In the genomic region with DNA sequence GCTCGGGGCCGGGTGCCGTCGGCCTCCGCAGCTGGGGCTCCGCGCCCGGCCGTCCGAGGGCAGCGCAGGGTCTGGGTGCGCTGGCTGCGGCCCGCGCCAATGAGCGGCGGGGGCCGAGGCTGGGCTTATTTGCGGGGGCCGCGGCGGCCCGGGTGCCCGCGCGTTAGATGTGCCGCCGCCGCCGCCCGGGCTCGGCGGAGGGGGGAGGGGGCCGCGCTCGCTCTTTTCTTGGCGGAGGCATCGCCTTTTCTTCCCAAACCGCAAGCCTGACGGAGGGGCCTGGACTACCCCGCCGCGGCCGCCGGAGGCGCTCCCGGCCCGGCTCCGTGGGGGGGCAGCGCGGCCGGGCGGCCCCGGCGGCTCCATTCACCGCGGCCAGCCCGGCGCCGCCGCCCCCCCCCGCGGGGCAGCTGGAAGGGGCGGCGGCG, we compare ENCODE assay signal across 8 cellular contexts. TPM values are rescaled to one million over a fixed set of nuclear protein-coding genes. Genes with fewer than 3 reads are reported as not detected.
DNase-seq lines count a peak whose midpoint lies in the region; ATAC-seq and TF ChIP-seq lines count a peak whose summit lies in the region.

A gene (minus strand): TSS at position 101 of the 428 bp plus-strand sequence. CDS start 278 bp downstream, outside the sequence.

- DNase-seq in 8988T (peak; percentile 78), SW480 (ENCODE audit: low spot score) (peak; percentile 77), iPS-NIHi11 (ENCODE audit: low spot score) (peak; percentile 85)
- DNase-seq in activated CD4-positive, alpha-beta memory T cell treated with anti-CD3 and anti-CD28 coated beads, Interleukin-2, amount 10 ng/mL, durations not matched to agents 7 days and 5 days, result no peak

- H3K27me3 Mint-ChIP-seq in activated CD4-positive, alpha-beta memory T cell treated with anti-CD3 and anti-CD28 coated beads, Interleukin-2, amount 10 ng/mL, durations not matched to agents 7 days and 5 days, result peaks cover 42% of the 10 kb centered on the region

- no peak within 1 kb of the TSS for H3K27ac Mint-ChIP-seq in activated CD4-positive, alpha-beta memory T cell treated with anti-CD3 and anti-CD28 coated beads, Interleukin-2, amount 10 ng/mL, durations not matched to agents 7 days and 5 days

- peaks cover 4% of the 10 kb centered on the region for H3K4me1 Mint-ChIP-seq in activated CD4-positive, alpha-beta memory T cell treated with anti-CD3 and anti-CD28 coated beads, Interleukin-2, amount 10 ng/mL, durations not matched to agents 7 days and 5 days

- CTCF ChIA-PET in activated CD4-positive, alpha-beta memory T cell treated with anti-CD3 and anti-CD28 coated beads, Interleukin-2, amount 10 ng/mL, durations not matched to agents 7 days and 5 days (lab: Charles Lee), result interaction anchor here (1.9 to 2.6 kb wide), 3 partner anchors 16 to 60 kb away, joined by 4 to 73 read pairs (median 5); a partner anchor contains a TSS

- H3K4me3 Mint-ChIP-seq in activated CD4-positive, alpha-beta memory T cell treated with anti-CD3 and anti-CD28 coated beads, Interleukin-2, amount 10 ng/mL, durations not matched to agents 7 days and 5 days, result no peak within 1 kb of the TSS

- POLR2A ChIA-PET in activated CD4-positive, alpha-beta memory T cell treated with anti-CD3 and anti-CD28 coated beads, Interleukin-2, amount 10 ng/mL, durations not matched to agents 7 days and 5 days (lab: Charles Lee), result interaction anchor here (2.3 kb wide), 1 partner anchor 61 kb away, joined by 30 read pairs; a partner anchor contains a TSS

- no peaks in the 10 kb centered on the region for H3K36me3 Mint-ChIP-seq in activated CD4-positive, alpha-beta memory T cell treated with anti-CD3 and anti-CD28 coated beads, Interleukin-2, amount 10 ng/mL, durations not matched to agents 7 days and 5 days (ENCODE audit: low read depth)

- no peaks in the 10 kb centered on the region for H3K9me3 Mint-ChIP-seq in activated CD4-positive, alpha-beta memory T cell treated with anti-CD3 and anti-CD28 coated beads, Interleukin-2, amount 10 ng/mL, durations not matched to agents 7 days and 5 days

- TF ChIP-seq CTCF in GM12872 (IDR thresholded peaks at IDR 0.05; ENCODE audit: insufficient read depth, low read depth, low read length), result 0 out of 3 replicates have a peak, but pooled peaks have one; percentile 16

- ATAC-seq in HG03460 (IDR thresholded peaks at IDR 0.05; ENCODE audit: unreplicated experiment), result no peak
- no peak for ATAC-seq in HG03439 (IDR thresholded peaks at IDR 0.05; ENCODE audit: unreplicated experiment)
- no peak for ATAC-seq in GM21737 (IDR thresholded peaks at IDR 0.05; ENCODE audit: unreplicated experiment)

RNA-seq across cellular contexts. Expression of the gene that starts here (rescaled TPM):
- total RNA-seq in activated CD4-positive, alpha-beta memory T cell treated with anti-CD3 and anti-CD28 coated beads, Interleukin-2, amount 10 ng/mL, durations not matched to agents 7 days and 5 days, result under 1 TPM in 1 of 2 experiments, not detected in 1; 0.15 TPM
